ENCODE assay signal across 8 cellular contexts in the genomic region with DNA sequence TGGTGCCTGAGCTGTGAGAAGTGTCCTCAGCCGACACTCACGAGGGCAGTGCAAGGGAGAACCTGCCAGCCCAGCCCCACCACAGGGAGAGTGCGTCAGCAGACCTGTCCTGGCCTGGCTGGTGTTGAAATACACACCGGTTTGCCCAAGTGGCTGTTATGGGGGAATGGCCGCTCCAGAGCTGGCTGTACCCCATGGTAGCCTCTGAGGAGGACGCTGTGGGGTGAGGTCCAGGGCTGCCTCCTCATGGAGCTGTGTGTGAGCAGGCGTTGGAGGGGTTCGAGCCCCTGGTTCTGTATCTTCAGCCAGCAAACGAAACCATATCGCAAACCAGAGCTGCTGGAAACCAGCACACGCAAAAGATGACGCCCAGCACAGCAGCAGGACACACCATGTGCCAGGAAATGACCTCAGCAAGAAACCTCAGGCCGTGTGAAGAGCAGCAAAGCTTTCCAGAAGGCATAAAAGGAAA. TPM values are rescaled to one million over a fixed set of nuclear protein-coding genes. Genes with fewer than 3 reads are reported as not detected.
A peak's percentile ranks its signal among the peaks of the same experiment; 100 is the strongest.
DNase-seq lines count a peak whose midpoint lies in the region; ATAC-seq and TF ChIP-seq lines count a peak whose summit lies in the region.

No MANE protein-coding gene starts in this region.

- peaks cover 16 to 18% of the 10 kb centered on the region in 2 donors for H3K4me1 Mint-ChIP-seq in immature natural killer cell

- intact Hi-C loops in body of pancreas (cut with DNase I), result no loop called here

- peak overlapping the region; percentile 88 to 97 (median 93) for H3K27ac Mint-ChIP-seq in immature natural killer cell

- H3K9me3 ChIP-seq in MG63 (no peaks in the 10 kb centered on the region), body of pancreas (no peaks in the 10 kb centered on the region)

- 75 to 78% methylated on average over 7 to 13 of the region's 13 CpGs for WGBS in body of pancreas, 2 donors

- H3K4me3 ChIP-seq in MG63, result no peak overlapping the region
- H3K4me3 ChIP-seq in body of pancreas, result no peak overlapping the region

- peak; percentile 24 for DNase-seq in MG63
- DNase-seq in body of pancreas, result peak in 1 of 4 donors; percentile 59
- DNase-seq in immature natural killer cell, result peak; percentile 45 to 73 (median 55)
- peak; percentile 29 for DNase-seq in superior temporal gyrus (ENCODE audit: extremely low spot score)
- DNase-seq in activated CD8-positive, alpha-beta memory T cell treated with anti-CD3 and anti-CD28 coated beads for 24 hours, result no peak
- DNase-seq in NCI-H748 (lab: John Stamatoyannopoulos, UW; ENCODE audit: unreplicated experiment), result no peak
- DNase-seq in activated CD8-positive, alpha-beta memory T cell treated with anti-CD3 and anti-CD28 coated beads, Interleukin-2, amount 50 U/mL, for 48 hours, result no peak

- no peaks in the 10 kb centered on the region for H3K36me3 ChIP-seq in MG63
- H3K36me3 ChIP-seq in body of pancreas (replicated peaks in 1 of 2; ENCODE audit: insufficient read depth in 1 of 2, low read depth in 2 of 2), result peaks cover 0 to 8% of the 10 kb centered on the region in 2 donors

- H3K9me3 Mint-ChIP-seq in immature natural killer cell, result no peaks in the 10 kb centered on the region

- ATAC-seq in body of pancreas (peak; percentile 32), GM21723 (IDR thresholded peaks at IDR 0.05; ENCODE audit: unreplicated experiment) (no peak)

- H3K27me3 ChIP-seq in MG63 (no peaks in the 10 kb centered on the region), body of pancreas (no peaks in the 10 kb centered on the region)

- no peak for TF ChIP-seq POLR2A in body of pancreas (IDR thresholded peaks at IDR 0.05)

- H3K27ac ChIP-seq in body of pancreas, result peak overlapping the region in 3 of 4 donors; percentile 10 to 47 (median 33)

- no peaks in the 10 kb centered on the region for H3K4me1 ChIP-seq in body of pancreas

- peak overlapping the region in 3 of 5 donors; percentile 7 to 53 (median 49) for H3K4me3 Mint-ChIP-seq in immature natural killer cell

- H3K36me3 Mint-ChIP-seq in immature natural killer cell, result peaks cover 0 to 12% (median 9%) of the 10 kb centered on the region in 3 donors

- no peak for TF ChIP-seq CTCF in body of pancreas (IDR thresholded peaks at IDR 0.05)

- H3K27me3 Mint-ChIP-seq in immature natural killer cell (ENCODE audit: low read depth in 3 of 3), result peaks cover 0 to 10% (median 0%) of the 10 kb centered on the region in 3 donors

RNA-seq across cellular contexts. Expression of gene ANKRD9, which starts 9.3 kb away (rescaled TPM):
- total RNA-seq in MG63 (2014; rRNA removed; shearing (Covaris generic); ENCODE audit: low replicate concordance), result 10.5 and 13.0 TPM in 2 replicates
- total RNA-seq in body of pancreas, result 10 to 100 TPM; 49.8 to 87.7 TPM
- 1 to 10 TPM in 1 of 3 donors, under 1 TPM in 2; 0.22 to 2.1 (median 0.44) TPM for polyA plus RNA-seq in immature natural killer cell

Comparison
In these comparisons a context has a peak if more than half of its experiments do, and no peak if none do; other contexts are left out.
1. DNase-seq: peak in MG63 (single experiment), immature natural killer cell (3 of 3) and superior temporal gyrus (single experiment); none in activated CD8-positive, alpha-beta memory T cell treated with anti-CD3 and anti-CD28 coated beads for 24 hours (single experiment), NCI-H748 (single experiment) and activated CD8-positive, alpha-beta memory T cell treated with anti-CD3 and anti-CD28 coated beads, Interleukin-2, amount 50 U/mL, for 48 hours (single experiment).